10 cellular contexts compared by ENCODE assay signal in the genomic region with DNA sequence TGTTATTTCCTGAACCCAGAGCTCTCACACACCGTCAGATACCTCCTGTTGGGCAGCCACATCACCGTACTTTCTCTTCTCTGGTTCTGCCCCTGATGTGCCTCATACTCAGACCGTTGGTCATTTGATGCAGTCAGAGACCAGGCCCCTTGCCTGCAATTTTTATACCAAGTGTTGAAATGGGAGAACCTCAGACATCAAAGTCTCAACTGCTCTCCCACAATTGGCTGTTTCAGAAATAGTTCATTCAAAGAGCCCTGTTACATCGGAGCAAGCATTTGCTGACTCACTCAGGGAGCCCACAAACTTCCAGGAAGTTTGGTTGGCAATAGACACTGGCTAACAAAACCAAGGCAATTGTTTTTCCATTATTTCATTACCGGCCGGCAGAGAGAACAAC. TPM values are rescaled to one million over a fixed set of nuclear protein-coding genes. Genes with fewer than 3 reads are reported as not detected.
DNase-seq lines count a peak whose midpoint lies in the region; ATAC-seq and TF ChIP-seq lines count a peak whose summit lies in the region.
"Had no signal": no experiment of that assay in that cellular context is flagged by ENCODE, and none has a peak within 500 bp of the region (broad histone marks: within the 10 kb centered on the region; RNA-seq: fewer than 3 reads in every experiment).

No MANE protein-coding gene starts in this region.

- TF ChIP-seq CTCF in RWPE1 (conservative IDR thresholded peaks at IDR 0.05; ENCODE audit: low read depth) = no peak

- H3K36me3 ChIP-seq in adipocyte (ENCODE audit: control insufficient read depth, insufficient read depth, low read length, severe bottlenecking) = no peaks in the 10 kb centered on the region

- H3K4me3 ChIP-seq in adipocyte (ENCODE audit: low read length) = peak overlapping the region; percentile 70

- no peak overlapping the region for H3K27ac ChIP-seq in RWPE1

- no peak for ATAC-seq in HG03442 (IDR thresholded peaks at IDR 0.05; ENCODE audit: unreplicated experiment)
- ATAC-seq: left colon had no signal

- POLR2A ChIA-PET in RWPE1 (lab: Yijun Ruan, JAX; ENCODE audit: low non-redundant PET) = no interaction called here

- peaks cover 14% of the 10 kb centered on the region for H3K9me3 ChIP-seq in adipocyte (ENCODE audit: control insufficient read depth, low read length)

- no peaks in the 10 kb centered on the region for H3K27me3 ChIP-seq in adipocyte (replicated peaks; ENCODE audit: control insufficient read depth, insufficient read depth, low read length)

- DNase-seq in H4 (ENCODE audit: low spot score) (peak; percentile 99), adipocyte (ENCODE audit: low read depth) (peak; percentile 97), foreskin melanocyte (peak; percentile 55), stromal cell of bone marrow (ENCODE audit: low read depth) (peak; percentile 99), KG1 (lab: John Stamatoyannopoulos, UW) (no peak), inferior parietal cortex (ENCODE audit: extremely low spot score) (no peak), RWPE1 (ENCODE audit: low spot score) (no peak)
- DNase-seq: effector CD4-positive, alpha-beta T cell; left colon had no signal

- CTCF ChIA-PET in RWPE1 (lab: Yijun Ruan, JAX) = interaction anchor here (0.6 kb wide), 1 partner anchor 383 kb away, joined by 3 read pairs; no protein-coding TSS in a partner anchor

- H3K9ac ChIP-seq in adipocyte (ENCODE audit: low read length) = peak overlapping the region; percentile 81

- H3K4me1 ChIP-seq in adipocyte (ENCODE audit: control insufficient read depth, insufficient read depth, low read length) = peaks cover 21% of the 10 kb centered on the region

RNA-seq across cellular contexts. Expression of gene ADAM12, which starts 33.5 kb away (rescaled TPM):
- total RNA-seq in H4 (2014; rRNA removed; shearing (Covaris generic)) = 1.3 and 2.0 TPM in 2 replicates

Comparison
In these comparisons a context has a peak if more than half of its experiments do, and no peak if none do; other contexts are left out.
1. DNase-seq: peak in H4 (single experiment), adipocyte (single experiment), foreskin melanocyte (single experiment) and stromal cell of bone marrow (single experiment); none in KG1 (single experiment), inferior parietal cortex (single experiment) and RWPE1 (single experiment).